8 cellular contexts compared by ENCODE assay signal in genomic region chr4:4574792-4575191, GRCh38.
DNase-seq lines count a peak whose midpoint lies in the region; ATAC-seq and TF ChIP-seq lines count a peak whose summit lies in the region.

No MANE protein-coding gene starts in this region.

- peaks cover 20% of the 10 kb centered on the region for H3K4me1 Mint-ChIP-seq in stimulated activated memory B cell treated with anti-CD40 and anti-IgM and Interleukin-4, amounts not matched to agents 10 μg/mL and 1 μg/mL and 100 μg/mL, for 72 hours

- H3K27ac ChIP-seq in OCI-LY3 (ENCODE audit: low read length), result no peak overlapping the region
- peak overlapping the region; percentile 46 to 70 for H3K27ac ChIP-seq in coronary artery

- peaks cover 7% of the 10 kb centered on the region for H3K36me3 ChIP-seq in OCI-LY3 (replicated peaks; ENCODE audit: low read depth, low read length)

- H4K20me1 ChIP-seq in OCI-LY3 (ENCODE audit: insufficient read depth, low read length), result no peaks in the 10 kb centered on the region; the same call in 1 of the 2 replicates

- H3K4me3 Mint-ChIP-seq in stimulated activated memory B cell treated with anti-CD40 and anti-IgM and Interleukin-4, amounts not matched to agents 10 μg/mL and 1 μg/mL and 100 μg/mL, for 72 hours, result peak overlapping the region; percentile 79

- peaks cover 19% of the 10 kb centered on the region for H3K36me3 Mint-ChIP-seq in stimulated activated memory B cell treated with anti-CD40 and anti-IgM and Interleukin-4, amounts not matched to agents 10 μg/mL and 1 μg/mL and 100 μg/mL, for 72 hours

- H3K27ac Mint-ChIP-seq in stimulated activated memory B cell treated with anti-CD40 and anti-IgM and Interleukin-4, amounts not matched to agents 10 μg/mL and 1 μg/mL and 100 μg/mL, for 72 hours, result peak overlapping the region; percentile 26

- no peak for ATAC-seq in stimulated activated memory B cell treated with anti-CD40 and anti-IgM and Interleukin-4, amounts not matched to agents 10 μg/mL and 1 μg/mL and 100 μg/mL, for 72 hours
- ATAC-seq in HG03354 (IDR thresholded peaks at IDR 0.05; ENCODE audit: poor library complexity, severe bottlenecking, unreplicated experiment), result no peak
- no peak for ATAC-seq in GM18511 (IDR thresholded peaks at IDR 0.05; ENCODE audit: unreplicated experiment)

- no peaks in the 10 kb centered on the region for H3K9me3 ChIP-seq in OCI-LY3 (ENCODE audit: insufficient read depth, low read length)

- H3K9ac ChIP-seq in OCI-LY3 (ENCODE audit: low read length), result peak overlapping the region; percentile 19; the same call in 1 of the 2 replicates

- H2AFZ ChIP-seq in OCI-LY3 (ENCODE audit: low read depth, low read length), result no peak overlapping the region

- H3K27me3 ChIP-seq in OCI-LY3 (ENCODE audit: low read depth, low read length), result no peaks in the 10 kb centered on the region

- H3K79me2 ChIP-seq in OCI-LY3 (ENCODE audit: low read length), result no peaks in the 10 kb centered on the region

- peaks cover 5% of the 10 kb centered on the region for H3K9me3 Mint-ChIP-seq in stimulated activated memory B cell treated with anti-CD40 and anti-IgM and Interleukin-4, amounts not matched to agents 10 μg/mL and 1 μg/mL and 100 μg/mL, for 72 hours

- peak; percentile 64 for DNase-seq in ELR (ENCODE audit: low read depth)
- no peak for DNase-seq in coronary artery (ENCODE audit: low spot score)
- DNase-seq in kidney tubule cell (ENCODE audit: low spot score), result peak; percentile 72
- DNase-seq in HEK293T (ENCODE audit: extremely low spot score), result no peak

- no peaks in the 10 kb centered on the region for H3K27me3 Mint-ChIP-seq in stimulated activated memory B cell treated with anti-CD40 and anti-IgM and Interleukin-4, amounts not matched to agents 10 μg/mL and 1 μg/mL and 100 μg/mL, for 72 hours

- H3K4me3 ChIP-seq in OCI-LY3 (ENCODE audit: low read length) (peak overlapping the region; percentile 67), coronary artery (peak overlapping the region; percentile 81)

- peaks cover 1% of the 10 kb centered on the region; the same call in 1 of the 2 replicates for H3K4me1 ChIP-seq in OCI-LY3 (ENCODE audit: low read length)

- peak overlapping the region; percentile 51 for H3K4me2 ChIP-seq in OCI-LY3 (ENCODE audit: low read length)

- POLR2A ChIA-PET in HEK293T (lab: Yijun Ruan, JAX), result interaction anchor here (1.3 to 1.5 kb wide), 2 partner anchors 9 to 33 kb away, joined by 4 to 5 read pairs; partner anchors contain the start of gene STX18

- CTCF ChIA-PET in HEK293T (lab: Yijun Ruan, JAX), result interaction anchor here (0.5 to 1.0 kb wide), 3 partner anchors 16 to 95 kb away, joined by 3 read pairs; no protein-coding TSS in a partner anchor

- TF ChIP-seq CTCF in OCI-LY3 (IDR thresholded peaks at IDR 0.05; ENCODE audit: low read depth, low read length) (no peak), coronary artery (IDR thresholded peaks at IDR 0.05) (no peak)

TF ChIP-seq in HEK293T, 16 proteins besides CTCF, POLR2A, EP300 and RAD21:
- TF ChIP-seq SP1 (IDR thresholded peaks at IDR 0.05) (no peak), FOXK2 (IDR thresholded peaks at IDR 0.05) (no peak), HDGF (IDR thresholded peaks at IDR 0.05; ENCODE audit: borderline replicate concordance) (no peak), BHLHE40 (IDR thresholded peaks at IDR 0.05; ENCODE audit: borderline replicate concordance) (no peak), FOXA1 (IDR thresholded peaks at IDR 0.05) (no peak), ARNT (IDR thresholded peaks at IDR 0.05) (no peak), ZNF384 (IDR thresholded peaks at IDR 0.05) (no peak), FOXM1 (IDR thresholded peaks at IDR 0.05; ENCODE audit: borderline replicate concordance) (no peak), CTBP1 (IDR thresholded peaks at IDR 0.05; ENCODE audit: borderline replicate concordance) (no peak), SUZ12 (IDR thresholded peaks at IDR 0.05) (no peak), NFRKB (IDR thresholded peaks at IDR 0.05) (no peak), L3MBTL2 (conservative IDR thresholded peaks at IDR 0.05) (no peak), TARDBP (IDR thresholded peaks at IDR 0.05) (no peak), LEF1 (IDR thresholded peaks at IDR 0.05; ENCODE audit: borderline replicate concordance) (no peak), ELF4 (IDR thresholded peaks at IDR 0.05) (no peak)
- TF ChIP-seq, protein P1, sequence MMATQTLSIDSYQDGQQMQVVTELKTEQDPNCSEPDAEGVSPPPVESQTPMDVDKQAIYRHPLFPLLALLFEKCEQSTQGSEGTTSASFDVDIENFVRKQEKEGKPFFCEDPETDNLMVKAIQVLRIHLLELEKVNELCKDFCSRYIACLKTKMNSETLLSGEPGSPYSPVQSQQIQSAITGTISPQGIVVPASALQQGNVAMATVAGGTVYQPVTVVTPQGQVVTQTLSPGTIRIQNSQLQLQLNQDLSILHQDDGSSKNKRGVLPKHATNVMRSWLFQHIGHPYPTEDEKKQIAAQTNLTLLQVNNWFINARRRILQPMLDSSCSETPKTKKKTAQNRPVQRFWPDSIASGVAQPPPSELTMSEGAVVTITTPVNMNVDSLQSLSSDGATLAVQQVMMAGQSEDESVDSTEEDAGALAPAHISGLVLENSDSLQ (IDR thresholded peaks at IDR 0.05), result no peak

Comparison
In these comparisons a context has a peak if more than half of its experiments do, and no peak if none do; other contexts are left out.
1. DNase-seq: peak in ELR (single experiment) and kidney tubule cell (single experiment); none in coronary artery (single experiment) and HEK293T (single experiment).